4 cellular contexts compared by ENCODE assay signal in genomic region chr2:205091411-205091810, GRCh38.
"Had no signal": no experiment of that assay in that cellular context is flagged by ENCODE, and none has a peak within 500 bp of the region (broad histone marks: within the 10 kb centered on the region; RNA-seq: fewer than 3 reads in every experiment).

No MANE protein-coding gene starts in this region.

- DNase-seq: H9, HCEC 1CT, IMR-90 had no signal

- H3K4me3 ChIP-seq: GM23338 had no signal

- H2AFZ ChIP-seq: GM23338 had no signal

- ATAC-seq: GM23338 had no signal

- H3K4me2 ChIP-seq: GM23338 had no signal

- H3K4me3 Mint-ChIP-seq: GM23338, H9 had no signal

- H3K9me3 Mint-ChIP-seq: GM23338, H9 had no signal

- H3K27ac Mint-ChIP-seq: GM23338, H9 had no signal
